Comparison of ENCODE assay signal across 20 cellular contexts in genomic region chr5:37304888-37305287, GRCh38. TPM values are rescaled to one million over a fixed set of nuclear protein-coding genes. Genes with fewer than 3 reads are reported as not detected.
DNase-seq lines count a peak whose midpoint lies in the region; ATAC-seq, FAIRE-seq and TF ChIP-seq lines count a peak whose summit lies in the region.
"Had no signal": no experiment of that assay in that cellular context is flagged by ENCODE, and none has a peak within 500 bp of the region (broad histone marks: within the 10 kb centered on the region; RNA-seq: fewer than 3 reads in every experiment).

No MANE protein-coding gene starts in this region.

- H3K36me3 Mint-ChIP-seq in activated naive CD4-positive, alpha-beta T cell treated with anti-CD3 and anti-CD28 coated beads, Interleukin-2, amount 50 U/mL, for 72 hours = peaks cover 7 to 19% of the 10 kb centered on the region in 2 donors
- H3K36me3 Mint-ChIP-seq in nephron progenitor cell (ENCODE audit: low read depth) = peaks cover 64% of the 10 kb centered on the region

- POLR2A ChIA-PET in A549 (lab: Yijun Ruan, JAX) = no interaction called here
- POLR2A ChIA-PET in IMR-90 (lab: Charles Lee; ENCODE audit: unreplicated experiment) = no interaction called here

- H3K4me1 ChIP-seq in A549 (no peaks in the 10 kb centered on the region), IMR-90 (ENCODE audit: control insufficient read depth, insufficient read depth, low read length) (no peaks in the 10 kb centered on the region), smooth muscle cell (ENCODE audit: low read depth) (no peaks in the 10 kb centered on the region)
- H3K4me1 ChIP-seq: BLaER1, Caco-2 had no signal

- H3K27me3 ChIP-seq in IMR-90 (ENCODE audit: control insufficient read depth, insufficient read depth, low read length) = no peaks in the 10 kb centered on the region
- H3K27me3 ChIP-seq in smooth muscle cell (ENCODE audit: low read depth) = no peaks in the 10 kb centered on the region
- H3K27me3 ChIP-seq: BLaER1 had no signal

- no peak overlapping the region for H3K56ac ChIP-seq in IMR-90 (ENCODE audit: extremely low read depth, insufficient read depth, low read length)

- H3K9me3 Mint-ChIP-seq in activated naive CD4-positive, alpha-beta T cell treated with anti-CD3 and anti-CD28 coated beads, Interleukin-2, amount 50 U/mL, for 72 hours = no peaks in the 10 kb centered on the region
- H3K9me3 Mint-ChIP-seq in nephron progenitor cell = no peaks in the 10 kb centered on the region
- H3K9me3 Mint-ChIP-seq: CD4-positive, CD25-positive, alpha-beta regulatory T cell; CD8-positive, alpha-beta T cell; HFFc6 had no signal

- H3K9ac ChIP-seq in IMR-90 (ENCODE audit: low read depth, low read length) (no peak overlapping the region), smooth muscle cell (ENCODE audit: low read depth) (no peak overlapping the region)
- H3K9ac ChIP-seq: BLaER1 had no signal

- no peak overlapping the region for H4K91ac ChIP-seq in IMR-90 (ENCODE audit: insufficient read depth, low read depth, low read length)

- no peak overlapping the region for H4K5ac ChIP-seq in IMR-90 (ENCODE audit: low read depth, low read length)

- H3K4me3 Mint-ChIP-seq in nephron progenitor cell = no peak overlapping the region
- H3K4me3 Mint-ChIP-seq: B cell; CD4-positive, CD25-positive, alpha-beta regulatory T cell; CD8-positive, alpha-beta T cell; HFFc6 had no signal

- H3K4ac ChIP-seq in IMR-90 (ENCODE audit: low read depth, low read length) = no peak overlapping the region

- no peak overlapping the region for H2BK5ac ChIP-seq in IMR-90 (ENCODE audit: low read depth, low read length, poor library complexity, severe bottlenecking)

- no peak for DNase-seq in activated naive CD4-positive, alpha-beta T cell treated with anti-CD3 and anti-CD28 coated beads, Interleukin-2, amount 50 U/mL, for 72 hours (ENCODE audit: low spot score in 2 of 2)
- no peak for DNase-seq in activated naive CD4-positive, alpha-beta T cell (lab: John Stamatoyannopoulos, UW)
- no peak for DNase-seq in A549 (ENCODE audit: low read depth in 1 of 2, low spot score in 1 of 2)
- no peak for DNase-seq in IMR-90
- DNase-seq in nephron progenitor cell = no peak
- no peak for DNase-seq in smooth muscle cell (lab: John Stamatoyannopoulos, UW; ENCODE audit: unreplicated experiment)
- DNase-seq: Caco-2; CD4-positive, CD25-positive, alpha-beta regulatory T cell; CD8-positive, alpha-beta T cell; DMS153; DND-41; GOT3; HFFc6 had no signal

- H3K79me1 ChIP-seq in IMR-90 (ENCODE audit: low read depth in 1 of 2, low read length in 2 of 2) = no peaks in the 10 kb centered on the region

- H3F3A ChIP-seq in smooth muscle cell (ENCODE audit: low read depth) = no peaks in the 10 kb centered on the region

- H3K27me3 Mint-ChIP-seq in nephron progenitor cell (ENCODE audit: low read depth, poor library complexity) = no peaks in the 10 kb centered on the region
- H3K27me3 Mint-ChIP-seq: B cell; CD4-positive, CD25-positive, alpha-beta regulatory T cell had no signal

- TF ChIP-seq EP300 in A549 (IDR thresholded peaks at IDR 0.05) = no peak

- H3K14ac ChIP-seq in IMR-90 (replicated peaks; ENCODE audit: low read depth, low read length) = no peak overlapping the region

- no peak overlapping the region for H2BK20ac ChIP-seq in IMR-90 (ENCODE audit: low read depth, low read length)

- no peak overlapping the region for H2BK15ac ChIP-seq in IMR-90 (ENCODE audit: low read depth, low read length)

- H2AK9ac ChIP-seq in IMR-90 (replicated peaks; ENCODE audit: low read depth, low read length, poor library complexity) = no peak overlapping the region

- in situ Hi-C loops in IMR-90 (cut with MboI; ENCODE audit: low sequenced_read_pairs) = no loop called here

- peak overlapping the region; percentile 10 to 77 for H3K27ac Mint-ChIP-seq in activated naive CD4-positive, alpha-beta T cell treated with anti-CD3 and anti-CD28 coated beads, Interleukin-2, amount 50 U/mL, for 72 hours
- peak overlapping the region; percentile 6 for H3K27ac Mint-ChIP-seq in nephron progenitor cell
- H3K27ac Mint-ChIP-seq: B cell; CD4-positive, CD25-positive, alpha-beta regulatory T cell; CD8-positive, alpha-beta T cell; HFFc6 had no signal

- H3K18ac ChIP-seq in IMR-90 (ENCODE audit: low read depth, low read length) = no peak overlapping the region

- no peaks in the 10 kb centered on the region for H3K4me1 Mint-ChIP-seq in nephron progenitor cell
- H3K4me1 Mint-ChIP-seq: B cell; CD4-positive, CD25-positive, alpha-beta regulatory T cell had no signal

- H4K20me1 ChIP-seq in IMR-90 (ENCODE audit: insufficient read depth, low read length) (no peaks in the 10 kb centered on the region), smooth muscle cell (ENCODE audit: low read depth) (no peaks in the 10 kb centered on the region)
- H4K20me1 ChIP-seq: BLaER1 had no signal

- CTCF ChIA-PET in A549 (lab: Yijun Ruan, JAX) = no interaction called here
- CTCF ChIA-PET in IMR-90 (lab: Yijun Ruan, JAX) = no interaction called here

- 97% methylated on average over 2 of the region's 2 CpGs for WGBS in A549 (ENCODE audit: missing lambda C conversion rate)
- WGBS in IMR-90 (ENCODE audit: extremely low coverage in 2 of 2, insufficient read length in 1 of 2), 2 experiments = no CpG with 5 or more reads among the region's 2 CpGs
- 100% methylated on average over 2 of the region's 2 CpGs for WGBS in smooth muscle cell (ENCODE audit: low lambda C conversion rate)

- no peaks in the 10 kb centered on the region for H3K9me3 ChIP-seq in A549
- H3K9me3 ChIP-seq in IMR-90 (ENCODE audit: control insufficient read depth, insufficient read depth, low read length) = no peaks in the 10 kb centered on the region
- no peaks in the 10 kb centered on the region for H3K9me3 ChIP-seq in smooth muscle cell (replicated peaks; ENCODE audit: low read depth)
- H3K9me3 ChIP-seq: BLaER1, Caco-2, HAP-1 had no signal

- no peak overlapping the region for H3K23ac ChIP-seq in IMR-90 (ENCODE audit: low read depth, low read length)

- no peak for TF ChIP-seq POLR2A in A549 (IDR thresholded peaks at IDR 0.05; ENCODE audit: low read length)
- TF ChIP-seq POLR2A in IMR-90 (IDR thresholded peaks at IDR 0.05; ENCODE audit: low read depth, low read length) = no peak

- H3K79me2 ChIP-seq in smooth muscle cell (ENCODE audit: low read depth) = no peaks in the 10 kb centered on the region

- ATAC-seq in activated naive CD4-positive, alpha-beta T cell treated with anti-CD3 and anti-CD28 coated beads, Interleukin-2, amount 50 U/mL, for 72 hours = no peak
- ATAC-seq in A549 (no peak), IMR-90 (ENCODE audit: low read depth) (no peak)
- ATAC-seq: CD8-positive, alpha-beta T cell had no signal

- dilution Hi-C loops in IMR-90 (cut with HindIII; ENCODE audit: low sequenced_read_pairs, unreplicated experiment) = no loop called here

- no peaks in the 10 kb centered on the region for H3K9me1 ChIP-seq in IMR-90 (ENCODE audit: insufficient read depth, low read length)

- no peak overlapping the region for H4K8ac ChIP-seq in IMR-90 (ENCODE audit: low read depth in 2 of 2, low read length in 2 of 2)

- no TSS peak for BruUV-seq in IMR-90 (replicated peaks; lab: Mats Ljungman, UMichigan)

- TF ChIP-seq CTCF in A549 (IDR thresholded peaks at IDR 0.05) (no peak), IMR-90 (conservative IDR thresholded peaks at IDR 0.05; ENCODE audit: low read depth, low read length) (no peak), nephron progenitor cell (IDR thresholded peaks at IDR 0.05) (no peak), smooth muscle cell (IDR thresholded peaks at IDR 0.05; ENCODE audit: borderline replicate concordance, insufficient read depth, poor library complexity, severe bottlenecking) (no peak)

- no peak overlapping the region for H2AFZ ChIP-seq in IMR-90 (replicated peaks; ENCODE audit: low read length, poor library complexity)
- no peak overlapping the region for H2AFZ ChIP-seq in smooth muscle cell (ENCODE audit: low read depth)

- no peak for TF ChIP-seq RAD21 in A549 (conservative IDR thresholded peaks at IDR 0.05 in 1 of 2, IDR thresholded peaks at IDR 0.05 in 1 of 2)
- no peak for TF ChIP-seq RAD21 in IMR-90 (IDR thresholded peaks at IDR 0.05; ENCODE audit: low read length)

- intact Hi-C loops in IMR-90 (cut with micrococcal nuclease) = loop anchor here (10.0 kb wide), 2 partner anchors 130 to 260 kb away; no protein-coding TSS in a partner anchor

- H3K27ac ChIP-seq in A549 (no peak overlapping the region), IMR-90 (ENCODE audit: insufficient read depth, low read length) (no peak overlapping the region), smooth muscle cell (ENCODE audit: low read depth) (no peak overlapping the region)
- H3K27ac ChIP-seq: BLaER1, C4-2B had no signal

- H3K4me2 ChIP-seq in A549 = no peak overlapping the region
- no peak overlapping the region for H3K4me2 ChIP-seq in IMR-90 (ENCODE audit: low read depth, low read length)
- no peak overlapping the region for H3K4me2 ChIP-seq in smooth muscle cell
- H3K4me2 ChIP-seq: BLaER1 had no signal

- no peak for FAIRE-seq in A549 (lab: Jason Lieb, UNC)
- FAIRE-seq: G401.6, GM12892, H54 had no signal

- H2BK120ac ChIP-seq in IMR-90 (ENCODE audit: low read depth, low read length) = no peak overlapping the region

- H2AK5ac ChIP-seq in IMR-90 (ENCODE audit: low read depth, low read length) = no peak overlapping the region

- no peak overlapping the region for H3K4me3 ChIP-seq in A549
- H3K4me3 ChIP-seq in IMR-90 (ENCODE audit: insufficient read depth, low read depth, low read length) = no peak overlapping the region
- no peak overlapping the region for H3K4me3 ChIP-seq in smooth muscle cell
- H3K4me3 ChIP-seq: BLaER1, HAP-1 had no signal

- peaks cover 33% of the 10 kb centered on the region for H3K36me3 ChIP-seq in IMR-90 (ENCODE audit: control insufficient read depth, insufficient read depth, low read length)
- H3K36me3 ChIP-seq in smooth muscle cell (ENCODE audit: low read depth) = peaks cover 58% of the 10 kb centered on the region

TF ChIP-seq in A549, 52 proteins besides CTCF, POLR2A, EP300 and RAD21:
- no peak for TF ChIP-seq CEBPB (IDR thresholded peaks at IDR 0.05)
- TF ChIP-seq MAFK (IDR thresholded peaks at IDR 0.05; ENCODE audit: partially characterized antibody) = peak; percentile 88

RNA-seq across cellular contexts. Expression of gene CPLANE1, which starts 55.7 kb away (rescaled TPM):
- 1 to 10 TPM; 5.4 to 6.9 TPM for total RNA-seq in activated naive CD4-positive, alpha-beta T cell treated with anti-CD3 and anti-CD28 coated beads, Interleukin-2, amount 50 U/mL, for 72 hours
- polyA plus RNA-seq in A549 (2011; rRNA removed) (15.7 and 16.1 TPM in 2 replicates), A549 (2017; fragmentation: RNase III; extraction: RNeasy Plus Mini Kit Qiagen cat#74134 plus additional on column Dnase treatment) (5.4 to 5.5 TPM (median 5.4 TPM) in 3 replicates), IMR-90 (2012; rRNA removed) (3.5 and 4.4 TPM in 2 replicates), smooth muscle cell (2.9 and 5.8 TPM in 2 replicates)
- polyA plus RNA-seq in A549 (2012; cell fraction: cytosol; rRNA removed) = 1.5 and 1.6 TPM in 2 replicates
- 2.2 and 3.5 TPM in 2 replicates for polyA plus RNA-seq in A549 (2012; cell fraction: nucleus; rRNA removed)
- 16.7 and 19.5 TPM in 2 replicates for polyA minus RNA-seq in A549 (2011; rRNA and poly(A)+ RNA removed)
- total RNA-seq in IMR-90 (2012; rRNA removed) (17.9 and 19.7 TPM in 2 replicates), smooth muscle cell (20.5 and 27.9 TPM in 2 replicates)
- polyA plus RNA-seq in IMR-90 (2012; cell fraction: cytosol; rRNA removed) = 0.68 and 0.71 TPM in 2 replicates
- polyA plus RNA-seq in IMR-90 (2012; cell fraction: nucleus; rRNA removed; ENCODE audit: low replicate concordance) = 1.4 and 12.0 TPM in 2 replicates
